Comparison of ENCODE assay signal across 1 cellular context in genomic region chr20:62368303-62368628, GRCh38.
TF ChIP-seq lines count a peak whose summit lies in the region.

No MANE protein-coding gene starts in this region.

TF ChIP-seq in H1, 55 proteins besides CTCF, POLR2A, EP300 and RAD21:
- no peak for TF ChIP-seq SIRT6 (IDR thresholded peaks at IDR 0.05; ENCODE audit: low read length)
- TF ChIP-seq CHD2 (IDR thresholded peaks at IDR 0.05; ENCODE audit: low read length), result no peak
- no peak for TF ChIP-seq GABPA (IDR thresholded peaks at IDR 0.05; ENCODE audit: borderline replicate concordance, insufficient read depth, low read length)
- TF ChIP-seq CTBP2 (IDR thresholded peaks at IDR 0.05; ENCODE audit: borderline replicate concordance, insufficient read depth, insufficient read length, low read length), result peak; percentile 9
- no peak for TF ChIP-seq KDM5A (IDR thresholded peaks at IDR 0.05; ENCODE audit: low read length)
- TF ChIP-seq NANOG (IDR thresholded peaks at IDR 0.05; ENCODE audit: insufficient read depth, low read depth, low read length, poor library complexity, severe bottlenecking), result no peak
- no peak for TF ChIP-seq TAF7 (optimal IDR thresholded peaks at IDR 0.05; ENCODE audit: borderline replicate concordance, low read depth, low read length)
